Comparison of ENCODE assay signal across 9 cellular contexts in genomic region chr19:4760285-4760650, GRCh38. TPM values are rescaled to one million over a fixed set of nuclear protein-coding genes. Genes with fewer than 3 reads are reported as not detected.
DNase-seq lines count a peak whose midpoint lies in the region; ATAC-seq and TF ChIP-seq lines count a peak whose summit lies in the region.
"Had no signal": no experiment of that assay in that cellular context is flagged by ENCODE, and none has a peak within 500 bp of the region (broad histone marks: within the 10 kb centered on the region; RNA-seq: fewer than 3 reads in every experiment).

No MANE protein-coding gene starts in this region.

- DNase-seq in T-helper 2 cell treated with Interferon-gamma antibody and Interleukin-4, amounts not matched to agents 5 μg/mL and 100 μg/mL, for 36 hours (ENCODE audit: low spot score): no peak
- DNase-seq in T-helper 2 cell (no peak), activated B cell treated with CpG ODN at 0.5 μM for 24 hours (no peak), iPS DF 6.9 (ENCODE audit: low read depth, low spot score) (no peak), mesenteric fat pad (ENCODE audit: low spot score) (no peak), HT-29 (ENCODE audit: low spot score) (no peak)

- H3K4me1 Mint-ChIP-seq in T-helper 2 cell treated with Interferon-gamma antibody and Interleukin-4, amounts not matched to agents 5 μg/mL and 100 μg/mL, for 36 hours (ENCODE audit: low read depth): peaks cover 3% of the 10 kb centered on the region
- peaks cover 13% of the 10 kb centered on the region for H3K4me1 Mint-ChIP-seq in activated B cell treated with CpG ODN at 0.5 μM for 24 hours

- peaks cover 16% of the 10 kb centered on the region for H3K27me3 Mint-ChIP-seq in T-helper 2 cell treated with Interferon-gamma antibody and Interleukin-4, amounts not matched to agents 5 μg/mL and 100 μg/mL, for 36 hours (ENCODE audit: low read depth)
- peaks cover 42% of the 10 kb centered on the region for H3K27me3 Mint-ChIP-seq in activated B cell treated with CpG ODN at 0.5 μM for 24 hours

- H3K9me3 ChIP-seq in iPS DF 6.9 (ENCODE audit: control insufficient read depth, insufficient read depth, low read length): no peaks in the 10 kb centered on the region
- no peaks in the 10 kb centered on the region for H3K9me3 ChIP-seq in skeletal muscle tissue (ENCODE audit: control insufficient read depth in 3 of 3, low read length in 3 of 3)

- CTCF ChIA-PET in activated B cell treated with CpG ODN at 0.5 μM for 24 hours (lab: Charles Lee): interaction anchor here (0.8 kb wide), 1 partner anchor 30 kb away, joined by 3 read pairs; no protein-coding TSS in a partner anchor

- H3K4me3 ChIP-seq in iPS DF 6.9 (ENCODE audit: low read length): peak overlapping the region; percentile 30; the same call in 1 of the 2 replicates
- H3K4me3 ChIP-seq in skeletal muscle tissue (ENCODE audit: low read length in 3 of 3): peak overlapping the region in 2 of 3 donors; percentile 45 to 46

- no peak for ATAC-seq in activated B cell treated with CpG ODN at 0.5 μM for 24 hours (ENCODE audit: low read depth)
- ATAC-seq in HG02973 (IDR thresholded peaks at IDR 0.05; ENCODE audit: unreplicated experiment): no peak

- peaks cover 3% of the 10 kb centered on the region; the same call in 1 of the 2 replicates for H3K27me3 ChIP-seq in iPS DF 6.9 (ENCODE audit: control insufficient read depth, insufficient read depth, low read length)
- peaks cover 11 to 39% (median 33%) of the 10 kb centered on the region in 3 donors for H3K27me3 ChIP-seq in skeletal muscle tissue (ENCODE audit: control insufficient read depth in 3 of 3, insufficient read depth in 3 of 3, low read length in 3 of 3)

- intact Hi-C loops in activated B cell treated with CpG ODN at 0.5 μM for 24 hours (cut with micrococcal nuclease): no loop called here

- H3K9me3 Mint-ChIP-seq in T-helper 2 cell treated with Interferon-gamma antibody and Interleukin-4, amounts not matched to agents 5 μg/mL and 100 μg/mL, for 36 hours: no peaks in the 10 kb centered on the region
- no peaks in the 10 kb centered on the region for H3K9me3 Mint-ChIP-seq in activated B cell treated with CpG ODN at 0.5 μM for 24 hours

- no peak for TF ChIP-seq CTCF in activated B cell treated with CpG ODN at 0.5 μM for 24 hours (IDR thresholded peaks at IDR 0.05)

- H3K27ac Mint-ChIP-seq in T-helper 2 cell treated with Interferon-gamma antibody and Interleukin-4, amounts not matched to agents 5 μg/mL and 100 μg/mL, for 36 hours: peak overlapping the region; percentile 12
- no peak overlapping the region for H3K27ac Mint-ChIP-seq in activated B cell treated with CpG ODN at 0.5 μM for 24 hours

- peak overlapping the region; percentile 69 for H3K4me3 Mint-ChIP-seq in T-helper 2 cell treated with Interferon-gamma antibody and Interleukin-4, amounts not matched to agents 5 μg/mL and 100 μg/mL, for 36 hours
- H3K4me3 Mint-ChIP-seq in activated B cell treated with CpG ODN at 0.5 μM for 24 hours: peak overlapping the region; percentile 67

- H3K36me3 Mint-ChIP-seq in T-helper 2 cell treated with Interferon-gamma antibody and Interleukin-4, amounts not matched to agents 5 μg/mL and 100 μg/mL, for 36 hours (ENCODE audit: low read depth): no peaks in the 10 kb centered on the region
- no peaks in the 10 kb centered on the region for H3K36me3 Mint-ChIP-seq in activated B cell treated with CpG ODN at 0.5 μM for 24 hours (ENCODE audit: low read depth)

- POLR2A ChIA-PET in activated B cell treated with CpG ODN at 0.5 μM for 24 hours (lab: Charles Lee): interaction anchor here (0.9 to 1.3 kb wide), 2 partner anchors 31 to 36 kb away, joined by 3 to 7 read pairs; partner anchors contain the start of gene FEM1A

- no peak overlapping the region for H3K9ac ChIP-seq in skeletal muscle tissue (ENCODE audit: low read depth in 1 of 3, low read length in 3 of 3)

- H3K36me3 ChIP-seq in iPS DF 6.9 (ENCODE audit: control insufficient read depth, insufficient read depth, low read length) (no peaks in the 10 kb centered on the region), skeletal muscle tissue (ENCODE audit: control insufficient read depth in 3 of 3, insufficient read depth in 3 of 3, low read length in 3 of 3) (no peaks in the 10 kb centered on the region)

- H3K27ac ChIP-seq in iPS DF 6.9 (ENCODE audit: low read length) (no peak overlapping the region), skeletal muscle tissue (ENCODE audit: low read depth, low read length) (no peak overlapping the region)
- H3K27ac ChIP-seq: VCaP had no signal

- no CpG with 5 or more reads among the region's 10 CpGs for WGBS in iPS DF 6.9 (ENCODE audit: insufficient coverage, insufficient read length)

- H3K4me1 ChIP-seq in iPS DF 6.9 (ENCODE audit: control insufficient read depth, insufficient read depth, low read length): peaks cover 6% of the 10 kb centered on the region
- H3K4me1 ChIP-seq in skeletal muscle tissue (ENCODE audit: control insufficient read depth in 3 of 3, insufficient read depth in 3 of 3, low read length in 3 of 3): peaks cover 0 to 6% (median 6%) of the 10 kb centered on the region in 3 donors

RNA-seq across cellular contexts. Expression of gene FEM1A, which starts 31.3 kb away (rescaled TPM):
- 16.7 and 17.9 TPM in 2 replicates for total RNA-seq in activated B cell treated with CpG ODN at 0.5 μM for 24 hours
- 28.7 TPM for total RNA-seq in skeletal muscle tissue
- 10.9 TPM for total RNA-seq in mesenteric fat pad
- 17.8 and 22.2 TPM in 2 replicates for total RNA-seq in HT-29 (2014; rRNA removed; shearing (Covaris generic))

RNA-seq across cellular contexts. Expression of gene DPP9, which starts 36.6 kb away (rescaled TPM):
- total RNA-seq in activated B cell treated with CpG ODN at 0.5 μM for 24 hours (85.7 and 111 TPM in 2 replicates), skeletal muscle tissue (16.2 TPM), mesenteric fat pad (54.8 TPM)
- total RNA-seq in HT-29 (2014; rRNA removed; shearing (Covaris generic)): 72.8 and 74.3 TPM in 2 replicates
